ENCODE assay signal across 34 cellular contexts in the genomic region with DNA sequence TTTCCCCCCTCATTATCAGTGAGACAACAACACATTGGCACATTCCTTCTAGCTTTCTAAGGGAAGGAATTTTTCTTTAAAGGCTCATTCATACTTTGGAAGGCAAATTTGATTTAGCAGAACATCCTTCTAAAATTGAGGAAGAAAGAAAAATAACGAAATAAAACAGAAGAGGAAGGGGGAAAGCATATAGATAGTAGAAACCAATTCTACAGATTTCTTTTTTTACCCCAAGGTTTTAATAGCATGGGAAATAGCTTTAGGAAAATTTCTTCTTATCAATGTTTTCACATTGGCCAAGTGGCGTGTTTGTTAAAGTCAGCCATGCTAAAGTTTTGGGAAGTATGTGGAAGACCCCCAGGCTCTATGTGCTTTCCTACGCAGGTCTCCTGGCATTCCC. TPM values are rescaled to one million over a fixed set of nuclear protein-coding genes. Genes with fewer than 3 reads are reported as not detected.
"Had no signal": no experiment of that assay in that cellular context is flagged by ENCODE, and none has a peak within 500 bp of the region (broad histone marks: within the 10 kb centered on the region; RNA-seq: fewer than 3 reads in every experiment).

No MANE protein-coding gene starts in this region.

- FAIRE-seq: endometrium, endothelial cell of umbilical vein, frontal cortex had no signal

- H3K36me3 ChIP-seq: breast epithelium, colonic mucosa had no signal

- H3K4me1 ChIP-seq: breast epithelium, colonic mucosa, esophagus squamous epithelium had no signal

- H3K4me3 Mint-ChIP-seq: activated CD4-positive, alpha-beta memory T cell treated with anti-CD3 and anti-CD28 coated beads, Interleukin-2, amount 10 ng/mL, durations not matched to agents 7 days and 5 days; activated CD4-positive, alpha-beta T cell treated with anti-CD3 and anti-CD28 coated beads for 36 hours; activated CD4-positive, alpha-beta T cell treated with anti-CD3 and anti-CD28 coated beads, Interleukin-2, amount 10 ng/mL, durations not matched to agents 24 days and 14 days; activated naive CD4-positive, alpha-beta T cell treated with anti-CD3 and anti-CD28 coated beads, Interleukin-2, amount 10 ng/mL, durations not matched to agents 7 days and 5 days; activated naive CD8-positive, alpha-beta T cell treated with anti-CD3 and anti-CD28 coated beads, Interleukin-2, amount 10 ng/mL, durations not matched to agents 7 days and 5 days; activated T-cell treated with anti-CD3 and anti-CD28 coated beads, Interleukin-2, amount 50 U/mL, for 24 hours; activated T-cell treated with anti-CD3 and anti-CD28 coated beads, Interleukin-2, amount 50 U/mL, for 72 hours; brain; T-helper 17 cell; T-helper 2 cell treated with Interferon-gamma antibody and Interleukin-4, amounts not matched to agents 5 μg/mL and 100 μg/mL, for 36 hours had no signal

- ATAC-seq: activated CD4-positive, alpha-beta T cell treated with anti-CD3 and anti-CD28 coated beads for 36 hours; activated naive CD4-positive, alpha-beta T cell treated with anti-CD3 and anti-CD28 coated beads, Interleukin-2, amount 50 U/mL, for 72 hours; activated T-cell treated with anti-CD3 and anti-CD28 coated beads, Interleukin-2, amount 50 U/mL, for 72 hours; T-helper 17 cell had no signal

- H3K36me3 Mint-ChIP-seq: activated naive CD4-positive, alpha-beta T cell treated with anti-CD3 and anti-CD28 coated beads, Interleukin-2, amount 10 ng/mL, durations not matched to agents 7 days and 5 days; activated naive CD8-positive, alpha-beta T cell treated with anti-CD3 and anti-CD28 coated beads, Interleukin-2, amount 10 ng/mL, durations not matched to agents 7 days and 5 days had no signal

- H3K4me3 ChIP-seq: breast epithelium, cardiac muscle cell, colonic mucosa, esophagus squamous epithelium had no signal

- H3K9me3 ChIP-seq: breast epithelium, colonic mucosa, esophagus squamous epithelium had no signal

- H3K9me3 Mint-ChIP-seq: activated CD4-positive, alpha-beta memory T cell treated with anti-CD3 and anti-CD28 coated beads, Interleukin-2, amount 10 ng/mL, durations not matched to agents 7 days and 5 days; activated CD4-positive, alpha-beta T cell treated with anti-CD3 and anti-CD28 coated beads, Interleukin-2, amount 10 ng/mL, durations not matched to agents 24 days and 14 days; activated naive CD4-positive, alpha-beta T cell treated with anti-CD3 and anti-CD28 coated beads, Interleukin-2, amount 10 ng/mL, durations not matched to agents 7 days and 5 days; activated naive CD4-positive, alpha-beta T cell treated with anti-CD3 and anti-CD28 coated beads, Interleukin-2, amount 50 U/mL, for 72 hours; activated naive CD8-positive, alpha-beta T cell treated with anti-CD3 and anti-CD28 coated beads, Interleukin-2, amount 10 ng/mL, durations not matched to agents 7 days and 5 days; activated T-cell treated with anti-CD3 and anti-CD28 coated beads, Interleukin-2, amount 50 U/mL, for 24 hours; activated T-cell treated with anti-CD3 and anti-CD28 coated beads, Interleukin-2, amount 50 U/mL, for 72 hours; brain; T-helper 2 cell treated with Interferon-gamma antibody and Interleukin-4, amounts not matched to agents 5 μg/mL and 100 μg/mL, for 36 hours had no signal

- DNase-seq: activated CD4-positive, alpha-beta memory T cell treated with anti-CD3 and anti-CD28 coated beads, Interleukin-2, amount 10 ng/mL, durations not matched to agents 7 days and 5 days; activated CD4-positive, alpha-beta T cell treated with anti-CD3 and anti-CD28 coated beads for 36 hours; activated CD4-positive, alpha-beta T cell treated with anti-CD3 and anti-CD28 coated beads, Interleukin-2, amount 10 ng/mL, durations not matched to agents 24 days and 14 days; activated CD4-positive, alpha-beta T cell treated with anti-CD3 and anti-CD28 coated beads, Interleukin-2, amount 50 U/mL, for 4 hours; activated CD4-positive, CD25-positive, alpha-beta regulatory T cell; activated CD4-positive, CD25-positive, alpha-beta regulatory T cell treated with anti-CD3 and anti-CD28 coated beads, Interleukin-2, amount 50 U/mL, for 72 hours; activated CD8-positive, alpha-beta memory T cell treated with anti-CD3 and anti-CD28 coated beads, Interleukin-2, amount 50 U/mL, for 48 hours; activated gamma-delta T cell; activated naive CD4-positive, alpha-beta T cell; activated naive CD4-positive, alpha-beta T cell treated with anti-CD3 and anti-CD28 coated beads, Interleukin-2, amount 10 ng/mL, durations not matched to agents 7 days and 5 days; activated naive CD8-positive, alpha-beta T cell treated with anti-CD3 and anti-CD28 coated beads, Interleukin-2, amount 10 ng/mL, durations not matched to agents 7 days and 5 days; activated T-cell treated with anti-CD3 and anti-CD28 coated beads for 4 hours; activated T-cell treated with anti-CD3 and anti-CD28 coated beads, Interleukin-2, amount 50 U/mL, for 24 hours; activated T-cell treated with anti-CD3 and anti-CD28 coated beads, Interleukin-2, amount 50 U/mL, for 72 hours; central memory CD4-positive, alpha-beta T cell; cerebellar nuclear complex; colonic mucosa; effector CD8-positive, alpha-beta T cell; esophagus squamous epithelium; foreskin fibroblast; head of caudate nucleus; T-helper 1 cell; T-helper 17 cell; T1000; WERI-Rb-1 had no signal

- H3K27ac ChIP-seq: breast epithelium, cardiac muscle cell, colonic mucosa, epithelial cell of prostate, esophagus squamous epithelium, WERI-Rb-1 had no signal

- H3K4me1 Mint-ChIP-seq: brain had no signal

- H3K27ac Mint-ChIP-seq: activated CD4-positive, alpha-beta memory T cell treated with anti-CD3 and anti-CD28 coated beads, Interleukin-2, amount 10 ng/mL, durations not matched to agents 7 days and 5 days; activated CD4-positive, alpha-beta T cell treated with anti-CD3 and anti-CD28 coated beads for 36 hours; activated CD4-positive, alpha-beta T cell treated with anti-CD3 and anti-CD28 coated beads, Interleukin-2, amount 10 ng/mL, durations not matched to agents 24 days and 14 days; activated naive CD4-positive, alpha-beta T cell treated with anti-CD3 and anti-CD28 coated beads, Interleukin-2, amount 10 ng/mL, durations not matched to agents 7 days and 5 days; activated naive CD4-positive, alpha-beta T cell treated with anti-CD3 and anti-CD28 coated beads, Interleukin-2, amount 50 U/mL, for 72 hours; activated naive CD8-positive, alpha-beta T cell treated with anti-CD3 and anti-CD28 coated beads, Interleukin-2, amount 10 ng/mL, durations not matched to agents 7 days and 5 days; activated T-cell treated with anti-CD3 and anti-CD28 coated beads, Interleukin-2, amount 50 U/mL, for 24 hours; activated T-cell treated with anti-CD3 and anti-CD28 coated beads, Interleukin-2, amount 50 U/mL, for 72 hours; T-helper 17 cell; T-helper 2 cell treated with Interferon-gamma antibody and Interleukin-4, amounts not matched to agents 5 μg/mL and 100 μg/mL, for 36 hours had no signal

- H3K27me3 ChIP-seq: breast epithelium, cardiac muscle cell, colonic mucosa, esophagus squamous epithelium had no signal

- H3K27me3 Mint-ChIP-seq: activated CD4-positive, alpha-beta T cell treated with anti-CD3 and anti-CD28 coated beads for 36 hours; activated T-cell treated with anti-CD3 and anti-CD28 coated beads, Interleukin-2, amount 50 U/mL, for 24 hours; T-helper 17 cell had no signal

RNA-seq across cellular contexts. Expression of gene MACROH2A2, which starts 35.7 kb away (rescaled TPM):
- total RNA-seq: endothelial cell of umbilical vein had no signal
